ENCODE assay signal across 9 cellular contexts in genomic region chr3:49805884-49806701, GRCh38. TPM values are rescaled to one million over a fixed set of nuclear protein-coding genes. Genes with fewer than 3 reads are reported as not detected.
DNase-seq lines count a peak whose midpoint lies in the region; ATAC-seq and TF ChIP-seq lines count a peak whose summit lies in the region.
"Had no signal": no experiment of that assay in that cellular context is flagged by ENCODE, and none has a peak within 500 bp of the region (broad histone marks: within the 10 kb centered on the region; RNA-seq: fewer than 3 reads in every experiment).

No MANE protein-coding gene starts in this region.

- peaks cover 29% of the 10 kb centered on the region for H3K4me1 Mint-ChIP-seq in T-helper 2 cell treated with Interferon-gamma antibody and Interleukin-4, amounts not matched to agents 5 μg/mL and 100 μg/mL, for 36 hours (ENCODE audit: low read depth)
- peaks cover 47% of the 10 kb centered on the region for H3K4me1 Mint-ChIP-seq in activated CD8-positive, alpha-beta T cell treated with anti-CD3 and anti-CD28 coated beads for 36 hours (ENCODE audit: low read depth)

- peak; percentile 21 for DNase-seq in T-helper 2 cell treated with Interferon-gamma antibody and Interleukin-4, amounts not matched to agents 5 μg/mL and 100 μg/mL, for 36 hours (ENCODE audit: low spot score)
- DNase-seq in T-helper 2 cell (no peak), iPS-NIHi7 (ENCODE audit: extremely low spot score) (peak; percentile 59), substantia nigra (lab: John Stamatoyannopoulos, UW) (peak in 24 of 49 donors; percentile 7 to 64 (median 37)), cortex of kidney (lab: John Stamatoyannopoulos, UW) (no peak), NCI-H1092 (lab: John Stamatoyannopoulos, UW) (no peak)
- DNase-seq in activated CD8-positive, alpha-beta T cell treated with anti-CD3 and anti-CD28 coated beads for 36 hours, result peak; percentile 83
- DNase-seq: ACHN had no signal

- H3K9me3 Mint-ChIP-seq in T-helper 2 cell treated with Interferon-gamma antibody and Interleukin-4, amounts not matched to agents 5 μg/mL and 100 μg/mL, for 36 hours, result no peaks in the 10 kb centered on the region
- no peaks in the 10 kb centered on the region for H3K9me3 Mint-ChIP-seq in activated CD8-positive, alpha-beta T cell treated with anti-CD3 and anti-CD28 coated beads for 36 hours

- H3K27ac ChIP-seq in substantia nigra (ENCODE audit: low read depth, low read length, poor library complexity, severe bottlenecking), result peak overlapping the region; percentile 82

- peak; percentile 48 for ATAC-seq in activated CD8-positive, alpha-beta T cell treated with anti-CD3 and anti-CD28 coated beads for 36 hours
- no peak for ATAC-seq in HG03439 (IDR thresholded peaks at IDR 0.05; ENCODE audit: unreplicated experiment)

- H3K27me3 Mint-ChIP-seq in T-helper 2 cell treated with Interferon-gamma antibody and Interleukin-4, amounts not matched to agents 5 μg/mL and 100 μg/mL, for 36 hours (ENCODE audit: low read depth), result peaks cover 14% of the 10 kb centered on the region
- peaks cover 2% of the 10 kb centered on the region for H3K27me3 Mint-ChIP-seq in activated CD8-positive, alpha-beta T cell treated with anti-CD3 and anti-CD28 coated beads for 36 hours

- POLR2A ChIA-PET in activated CD8-positive, alpha-beta T cell treated with anti-CD3 and anti-CD28 coated beads for 36 hours (lab: Charles Lee), result interaction anchor here (0.7 to 6.0 kb wide), 8 partner anchors 8 to 87 kb away, joined by 3 to 37 read pairs (median 4); partner anchors contain the start of genes AMIGO3 and UBA7

- intact Hi-C loops in activated CD8-positive, alpha-beta T cell treated with anti-CD3 and anti-CD28 coated beads for 36 hours (cut with micrococcal nuclease), result no loop called here

- no peak for TF ChIP-seq CTCF in activated CD8-positive, alpha-beta T cell treated with anti-CD3 and anti-CD28 coated beads for 36 hours (IDR thresholded peaks at IDR 0.05)

- CTCF ChIA-PET in activated CD8-positive, alpha-beta T cell treated with anti-CD3 and anti-CD28 coated beads for 36 hours (lab: Charles Lee), result interaction anchor here (1.0 to 20.5 kb wide), 2 partner anchors 11 to 33 kb away, joined by 3 to 412 read pairs; no protein-coding TSS in a partner anchor

- H3K27ac Mint-ChIP-seq in T-helper 2 cell treated with Interferon-gamma antibody and Interleukin-4, amounts not matched to agents 5 μg/mL and 100 μg/mL, for 36 hours, result no peak overlapping the region
- peak overlapping the region; percentile 82 for H3K27ac Mint-ChIP-seq in activated CD8-positive, alpha-beta T cell treated with anti-CD3 and anti-CD28 coated beads for 36 hours

- H3K4me3 Mint-ChIP-seq in T-helper 2 cell treated with Interferon-gamma antibody and Interleukin-4, amounts not matched to agents 5 μg/mL and 100 μg/mL, for 36 hours, result no peak overlapping the region
- H3K4me3 Mint-ChIP-seq in activated CD8-positive, alpha-beta T cell treated with anti-CD3 and anti-CD28 coated beads for 36 hours, result no peak overlapping the region

- H3K36me3 Mint-ChIP-seq in T-helper 2 cell treated with Interferon-gamma antibody and Interleukin-4, amounts not matched to agents 5 μg/mL and 100 μg/mL, for 36 hours (ENCODE audit: low read depth), result peaks cover 23% of the 10 kb centered on the region
- H3K36me3 Mint-ChIP-seq in activated CD8-positive, alpha-beta T cell treated with anti-CD3 and anti-CD28 coated beads for 36 hours (ENCODE audit: low read depth), result peaks cover 3% of the 10 kb centered on the region

RNA-seq across cellular contexts. Expression of gene INKA1, which starts 3.0 kb away (rescaled TPM):
- 1 to 10 TPM; 1.8 to 2.8 TPM for total RNA-seq in activated CD8-positive, alpha-beta T cell treated with anti-CD3 and anti-CD28 coated beads for 36 hours

RNA-seq across cellular contexts. Expression of gene CDHR4, which starts 6.4 kb away (rescaled TPM):
- total RNA-seq in activated CD8-positive, alpha-beta T cell treated with anti-CD3 and anti-CD28 coated beads for 36 hours, result not detected

RNA-seq across cellular contexts. Expression of gene UBA7, which starts 7.7 kb away (rescaled TPM):
- total RNA-seq in activated CD8-positive, alpha-beta T cell treated with anti-CD3 and anti-CD28 coated beads for 36 hours, result 10 to 100 TPM; 69.9 to 72.3 TPM

RNA-seq across cellular contexts. Expression of gene IP6K1, which starts 19.8 kb away (rescaled TPM):
- 10 to 100 TPM; 23.5 to 24.2 TPM for total RNA-seq in activated CD8-positive, alpha-beta T cell treated with anti-CD3 and anti-CD28 coated beads for 36 hours

RNA-seq across cellular contexts. Expression of gene TRAIP, which starts 50.3 kb away (rescaled TPM):
- total RNA-seq in activated CD8-positive, alpha-beta T cell treated with anti-CD3 and anti-CD28 coated beads for 36 hours, result 10 to 100 TPM; 23.2 to 25.1 TPM

Comparison
In these comparisons a context has a peak if more than half of its experiments do, and no peak if none do; other contexts are left out.
1. DNase-seq: peak in T-helper 2 cell treated with Interferon-gamma antibody and Interleukin-4, amounts not matched to agents 5 μg/mL and 100 μg/mL, for 36 hours (single experiment), activated CD8-positive, alpha-beta T cell treated with anti-CD3 and anti-CD28 coated beads for 36 hours (single experiment) and iPS-NIHi7 (single experiment); none in T-helper 2 cell (0 of 5), cortex of kidney (single experiment) and NCI-H1092 (single experiment).